In the genomic region with DNA sequence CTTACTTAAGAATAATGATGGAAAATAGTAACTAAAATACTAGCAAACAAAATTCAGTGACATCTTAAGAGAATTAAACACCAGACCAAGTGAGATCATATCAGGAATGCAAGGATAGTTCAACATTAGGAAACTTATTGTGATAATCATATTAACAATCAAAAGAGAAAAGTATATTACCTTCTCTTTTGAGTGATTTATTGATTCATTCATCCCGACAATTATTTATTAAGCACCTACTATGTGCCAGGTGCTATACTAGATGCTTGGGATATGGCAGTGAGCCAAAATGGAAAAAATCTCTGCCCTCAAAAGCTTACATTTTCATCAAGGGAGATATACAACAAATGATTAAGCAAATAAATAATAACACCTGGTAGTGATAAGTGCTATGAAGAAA, we compare ENCODE assay signal across 29 cellular contexts.
"Had no signal": no experiment of that assay in that cellular context is flagged by ENCODE, and none has a peak within 500 bp of the region (broad histone marks: within the 10 kb centered on the region; RNA-seq: fewer than 3 reads in every experiment).

No MANE protein-coding gene starts in this region.

- H3K27ac ChIP-seq: colonic mucosa, coronary artery, dorsolateral prefrontal cortex, epithelial cell of prostate, esophagus muscularis mucosa, esophagus squamous epithelium, foreskin keratinocyte, gastrocnemius medialis, gastroesophageal sphincter, heart left ventricle, heart right ventricle had no signal

- H3K4me1 Mint-ChIP-seq: endodermal cell had no signal

- FAIRE-seq: colon, endometrium, endothelial cell of umbilical vein, frontal cortex had no signal

- H3K27ac Mint-ChIP-seq: dendritic cell treated with granulocyte-macrophage colony-stimulating factor and Interleukin-4, amounts not matched to agents 40 ng/mL and 50 ng/mL, for 4 days; effector memory CD8-positive, alpha-beta T cell; endodermal cell had no signal

- ATAC-seq: effector memory CD8-positive, alpha-beta T cell; esophagus mucosa; foreskin keratinocyte; gastrocnemius medialis; gastroesophageal sphincter; heart left ventricle; heart right ventricle had no signal

- H3K4me1 ChIP-seq: colonic mucosa, esophagus muscularis mucosa, esophagus squamous epithelium, foreskin keratinocyte, gastrocnemius medialis, gastroesophageal sphincter, heart left ventricle, heart right ventricle had no signal

- H3K27me3 ChIP-seq: colonic mucosa, dorsolateral prefrontal cortex, esophagus muscularis mucosa had no signal

- H3K9me3 ChIP-seq: colonic mucosa, gastrocnemius medialis had no signal

- H3K9me3 Mint-ChIP-seq: endodermal cell had no signal

- H3K36me3 ChIP-seq: colonic mucosa, esophagus muscularis mucosa, esophagus squamous epithelium, gastrocnemius medialis, gastroesophageal sphincter, heart left ventricle, heart right ventricle had no signal

- H3K4me3 Mint-ChIP-seq: dendritic cell treated with granulocyte-macrophage colony-stimulating factor and Interleukin-4, amounts not matched to agents 40 ng/mL and 50 ng/mL, for 4 days; effector memory CD8-positive, alpha-beta T cell; endodermal cell had no signal

- H3K4me3 ChIP-seq: colonic mucosa, coronary artery, dorsolateral prefrontal cortex, esophagus muscularis mucosa, esophagus squamous epithelium, gastrocnemius medialis, gastroesophageal sphincter, heart left ventricle, heart right ventricle had no signal

- DNase-seq: colonic mucosa; cortex of kidney; dermis blood vessel endothelial cell; dorsolateral prefrontal cortex; effector CD4-positive, alpha-beta T cell; effector CD8-positive, alpha-beta T cell; effector memory CD4-positive, alpha-beta T cell; effector memory CD8-positive, alpha-beta T cell; endodermal cell; erythroblast; esophagus squamous epithelium; foreskin fibroblast; foreskin keratinocyte; foreskin melanocyte; gastrocnemius medialis; glutamatergic neuron; head of caudate nucleus; heart left ventricle; heart right ventricle had no signal
